1 cellular context compared by ENCODE assay signal in the genomic region with DNA sequence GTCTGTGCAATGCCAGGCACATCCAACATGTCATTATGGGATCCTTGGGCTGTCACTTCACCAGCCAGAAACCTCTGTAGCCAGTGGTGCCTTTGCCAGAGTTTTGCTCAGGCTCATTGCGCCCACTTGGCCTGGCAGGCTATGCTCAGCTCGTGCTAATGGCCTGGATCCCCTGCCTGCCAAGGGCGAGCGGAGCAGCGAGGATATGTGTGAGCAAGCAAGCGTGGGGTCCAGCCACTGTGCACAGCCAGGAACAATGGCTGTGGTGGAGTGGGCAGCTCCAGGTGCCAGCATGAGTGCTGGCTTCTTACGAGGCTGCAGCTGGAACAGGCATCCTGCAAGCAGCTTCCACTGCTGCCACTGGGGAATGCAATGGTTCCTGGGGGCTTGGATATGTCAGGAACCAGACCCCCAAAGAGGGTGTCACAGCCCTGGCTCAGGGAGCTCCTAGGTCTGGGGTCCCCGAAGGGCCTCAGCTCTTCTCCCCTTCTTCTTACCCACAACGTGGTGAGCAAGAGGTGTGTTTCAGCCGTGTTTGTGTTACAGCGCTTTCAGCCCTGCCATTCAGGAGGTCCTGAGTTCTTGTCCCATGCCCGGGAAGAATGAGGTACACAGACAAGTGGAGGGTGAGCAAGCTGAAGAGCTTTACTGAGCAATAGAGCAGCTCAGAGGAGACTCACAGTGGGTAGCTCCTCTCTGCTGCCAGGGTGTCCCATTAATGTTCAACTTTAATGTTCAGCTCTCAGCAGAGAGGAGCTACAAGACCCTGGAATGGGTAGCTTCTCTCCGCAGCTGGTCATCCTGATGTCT.
TF ChIP-seq lines count a peak whose summit lies in the region.

No MANE protein-coding gene starts in this region.

TF ChIP-seq in K562, 482 proteins besides CTCF, POLR2A, EP300 and RAD21 (continued from another document):
- TF ChIP-seq CBX3 (IDR thresholded peaks at IDR 0.05; ENCODE audit: borderline replicate concordance in 1 of 2, low read length in 2 of 2), result peak in 1 of 2 experiments; percentile 42; a peak in 1 of 3 replicates
